Comparison of ENCODE assay signal across 11 cellular contexts in genomic region chr6:142693446-142693845, GRCh38.
DNase-seq lines count a peak whose midpoint lies in the region; ATAC-seq, FAIRE-seq and TF ChIP-seq lines count a peak whose summit lies in the region.
"Had no signal": no experiment of that assay in that cellular context is flagged by ENCODE, and none has a peak within 500 bp of the region (broad histone marks: within the 10 kb centered on the region; RNA-seq: fewer than 3 reads in every experiment).

No MANE protein-coding gene starts in this region.

- H3K9ac ChIP-seq in kidney (ENCODE audit: low read length in 2 of 2) = no peak overlapping the region
- H3K9ac ChIP-seq: parathyroid adenoma had no signal

- ATAC-seq in GM21786 (IDR thresholded peaks at IDR 0.05; ENCODE audit: unreplicated experiment) = peak; percentile 7

- peak overlapping the region; percentile 56 for H3K4me3 ChIP-seq in ACC112 (ENCODE audit: low read depth, low read length)
- no peak overlapping the region for H3K4me3 ChIP-seq in ascending aorta
- no peak overlapping the region for H3K4me3 ChIP-seq in kidney (ENCODE audit: low read length in 2 of 2)

- H2AFZ ChIP-seq in ACC112 (ENCODE audit: low read length, unreplicated experiment) = peak overlapping the region; percentile 70
- H2AFZ ChIP-seq: parathyroid adenoma had no signal

- intact Hi-C loops in ascending aorta (cut with DNase I) (loop anchor here (1.0 to 10.0 kb wide), 6 partner anchors 219 to 734 kb away; partner anchors contain the start of gene AIG1), kidney (cut with DNase I) (loop anchor here (5.0 to 10.0 kb wide), 3 partner anchors 261 to 731 kb away; no protein-coding TSS in a partner anchor)

- no peaks in the 10 kb centered on the region for H3K79me2 ChIP-seq in ACC112 (ENCODE audit: control insufficient read depth, insufficient read depth, low read length, unreplicated experiment)
- H3K79me2 ChIP-seq: parathyroid adenoma had no signal

- DNase-seq in ascending aorta (ENCODE audit: low spot score in 2 of 2) = no peak
- DNase-seq in hepatic stellate cell (ENCODE audit: low spot score) = peak; percentile 45
- DNase-seq in nucleus accumbens (lab: John Stamatoyannopoulos, UW) = no peak
- no peak for DNase-seq in RKO (ENCODE audit: low spot score)
- no peak for DNase-seq in kidney
- no peak for DNase-seq in Ammon's horn (ENCODE audit: low spot score)
- DNase-seq: GDM1 had no signal

- no peak for TF ChIP-seq CTCF in ascending aorta (IDR thresholded peaks at IDR 0.05)
- no peak for TF ChIP-seq CTCF in kidney (IDR thresholded peaks at IDR 0.05; ENCODE audit: borderline replicate concordance, extremely low read depth, insufficient read depth)

- H3K27me3 ChIP-seq in ACC112 (ENCODE audit: insufficient read depth, low read length) (no peaks in the 10 kb centered on the region), ascending aorta (no peaks in the 10 kb centered on the region)

- no peaks in the 10 kb centered on the region for H3K9me3 ChIP-seq in ascending aorta
- no peaks in the 10 kb centered on the region for H3K9me3 ChIP-seq in kidney (ENCODE audit: control insufficient read depth in 1 of 2, low read length in 2 of 2)

- H3K4me1 ChIP-seq in ACC112 (ENCODE audit: control insufficient read depth, insufficient read depth, low read length, unreplicated experiment) = peaks cover 35% of the 10 kb centered on the region
- peaks cover 8 to 42% of the 10 kb centered on the region in 2 donors for H3K4me1 ChIP-seq in ascending aorta
- H3K4me1 ChIP-seq in kidney (ENCODE audit: control insufficient read depth in 1 of 2, insufficient read depth in 1 of 2, low read depth in 1 of 2, low read length in 2 of 2) = peaks cover 0 to 2% of the 10 kb centered on the region in 2 donors
- H3K4me1 ChIP-seq: parathyroid adenoma had no signal

- H3K36me3 ChIP-seq in ACC112 (ENCODE audit: insufficient read depth, low read length) (no peaks in the 10 kb centered on the region), ascending aorta (no peaks in the 10 kb centered on the region), kidney (ENCODE audit: control insufficient read depth in 1 of 2, insufficient read depth in 2 of 2, low read length in 2 of 2) (no peaks in the 10 kb centered on the region)

- no peak for FAIRE-seq in kidney (lab: Jason Lieb, UNC)

- peak overlapping the region; percentile 91 for H3K27ac ChIP-seq in ACC112 (ENCODE audit: low read depth, low read length)
- H3K27ac ChIP-seq in ascending aorta = peak overlapping the region; percentile 41 to 65
- H3K27ac ChIP-seq in kidney (ENCODE audit: low read depth in 2 of 2, low read length in 2 of 2) = no peak overlapping the region
- H3K27ac ChIP-seq: C4-2B, parathyroid adenoma had no signal

Comparison
In these comparisons a context has a peak if more than half of its experiments do, and no peak if none do; other contexts are left out.
1. H3K27ac ChIP-seq: peak in ACC112 (single experiment) and ascending aorta (2 of 2); none in kidney (0 of 2).